ENCODE assay signal across 7 cellular contexts in genomic region chr11:46669606-46670243, GRCh38. TPM values are rescaled to one million over a fixed set of nuclear protein-coding genes. Genes with fewer than 3 reads are reported as not detected.
A peak's percentile ranks its signal among the peaks of the same experiment; 100 is the strongest.
DNase-seq lines count a peak whose midpoint lies in the region; ATAC-seq and TF ChIP-seq lines count a peak whose summit lies in the region.
"Had no signal": no experiment of that assay in that cellular context is flagged by ENCODE, and none has a peak within 500 bp of the region (broad histone marks: within the 10 kb centered on the region; RNA-seq: fewer than 3 reads in every experiment).

No MANE protein-coding gene starts in this region.

- no peak for TF ChIP-seq CTCF in CD8-positive, alpha-beta T cell (IDR thresholded peaks at IDR 0.05)
- TF ChIP-seq CTCF in foreskin keratinocyte (conservative IDR thresholded peaks at IDR 0.05) = peak; percentile 64
- no peak for TF ChIP-seq CTCF in ovary (IDR thresholded peaks at IDR 0.05)

- intact Hi-C loops in CD8-positive, alpha-beta T cell (cut with DNase I, micrococcal nuclease) = no loop called here
- intact Hi-C loops in ovary (cut with DNase I) = no loop called here

- DNase-seq in CD8-positive, alpha-beta T cell = no peak
- peak; percentile 55 for DNase-seq in NCI-H69 (lab: John Stamatoyannopoulos, UW)
- DNase-seq in foreskin keratinocyte = no peak
- no peak for DNase-seq in ovary
- no peak for DNase-seq in AG08396 (ENCODE audit: low spot score)
- DNase-seq: activated CD8-positive, alpha-beta memory T cell treated with anti-CD3 and anti-CD28 coated beads, Interleukin-2, amount 50 U/mL, for 4 hours had no signal

- peaks cover 35% of the 10 kb centered on the region for H3K36me3 ChIP-seq in CD8-positive, alpha-beta T cell (ENCODE audit: insufficient read depth, low read length)
- H3K36me3 ChIP-seq in ovary = no peaks in the 10 kb centered on the region

- ATAC-seq in CD8-positive, alpha-beta T cell = no peak
- ATAC-seq in foreskin keratinocyte (peak; percentile 35), HG03159 (IDR thresholded peaks at IDR 0.05; ENCODE audit: unreplicated experiment) (no peak)

- TF ChIP-seq EP300 in ovary (IDR thresholded peaks at IDR 0.05) = no peak

- H3K27ac ChIP-seq in CD8-positive, alpha-beta T cell (ENCODE audit: low read depth, low read length) = no peak overlapping the region
- no peak overlapping the region for H3K27ac ChIP-seq in foreskin keratinocyte
- no peak overlapping the region for H3K27ac ChIP-seq in ovary

- no peak overlapping the region for H3K4me3 ChIP-seq in CD8-positive, alpha-beta T cell (ENCODE audit: low read depth, low read length)
- H3K4me3 ChIP-seq in ovary = no peak overlapping the region

- H3K9me3 Mint-ChIP-seq in CD8-positive, alpha-beta T cell = no peaks in the 10 kb centered on the region

- POLR2A ChIA-PET in CD8-positive, alpha-beta T cell (lab: Charles Lee) = no interaction called here

- peaks cover 78% of the 10 kb centered on the region for H3K36me3 Mint-ChIP-seq in CD8-positive, alpha-beta T cell

- H3K9me3 ChIP-seq in CD8-positive, alpha-beta T cell (ENCODE audit: low read length) = no peaks in the 10 kb centered on the region
- no peaks in the 10 kb centered on the region for H3K9me3 ChIP-seq in ovary

- CTCF ChIA-PET in CD8-positive, alpha-beta T cell (lab: Charles Lee) = interaction anchor here (0.8 to 6.9 kb wide), 7 partner anchors 10 to 303 kb away, joined by 3 to 43 read pairs (median 3); partner anchors contain the start of genes ARHGAP1 and ZNF408

- H3K4me1 ChIP-seq in CD8-positive, alpha-beta T cell (ENCODE audit: insufficient read depth, low read length) = peaks cover 58% of the 10 kb centered on the region
- H3K4me1 ChIP-seq in foreskin keratinocyte (no peaks in the 10 kb centered on the region), ovary (ENCODE audit: insufficient read depth) (peaks cover 10% of the 10 kb centered on the region)

- H3K4me3 Mint-ChIP-seq in CD8-positive, alpha-beta T cell = peak overlapping the region; percentile 15

- no peaks in the 10 kb centered on the region for H3K27me3 Mint-ChIP-seq in CD8-positive, alpha-beta T cell (ENCODE audit: low read depth)

- peak overlapping the region; percentile 77 for H3K27ac Mint-ChIP-seq in CD8-positive, alpha-beta T cell

- no peaks in the 10 kb centered on the region for H3K27me3 ChIP-seq in CD8-positive, alpha-beta T cell (ENCODE audit: insufficient read depth, low read length)
- no peaks in the 10 kb centered on the region for H3K27me3 ChIP-seq in foreskin keratinocyte
- no peaks in the 10 kb centered on the region for H3K27me3 ChIP-seq in ovary

- WGBS in ovary, 3 donors = 86 to 89% (median 88%) methylated on average over 4 of the region's 4 CpGs

- TF ChIP-seq POLR2A in ovary (IDR thresholded peaks at IDR 0.05) = no peak

- H3K4me1 Mint-ChIP-seq in CD8-positive, alpha-beta T cell (ENCODE audit: low read depth) = peaks cover 54% of the 10 kb centered on the region

RNA-seq across cellular contexts. Expression of gene ARHGAP1, which starts 30.7 kb away (rescaled TPM):
- total RNA-seq in CD8-positive, alpha-beta T cell = 10 to 100 TPM; 33.4 to 36.9 TPM
- 53.5 and 55.5 TPM in 2 replicates for total RNA-seq in foreskin keratinocyte
- 42.3 and 43.4 TPM in 2 replicates for polyA plus RNA-seq in foreskin keratinocyte
- 10 to 100 TPM; 24.1 to 95.9 (median 74.9) TPM for total RNA-seq in ovary
- polyA plus RNA-seq in ovary = 10 to 100 TPM; 36.2 to 50.7 TPM

RNA-seq across cellular contexts. Expression of gene ZNF408, which starts 31.1 kb away (rescaled TPM):
- 10 to 100 TPM; 24.0 to 24.3 TPM for total RNA-seq in CD8-positive, alpha-beta T cell
- total RNA-seq in foreskin keratinocyte = 9.5 and 10.0 TPM in 2 replicates
- polyA plus RNA-seq in foreskin keratinocyte = 9.5 and 10.9 TPM in 2 replicates
- total RNA-seq in ovary = 10 to 100 TPM in 1 of 7 donors, 1 to 10 TPM in 6; 4.7 to 11.6 (median 7.8) TPM
- 1 to 10 TPM; 1.4 to 8.0 TPM for polyA plus RNA-seq in ovary

RNA-seq across cellular contexts. Expression of gene F2, which starts 49.3 kb away (rescaled TPM):
- total RNA-seq in CD8-positive, alpha-beta T cell = not detected
- total RNA-seq in foreskin keratinocyte = not detected in 2 replicates
- 0.03 TPM in 1 of 2 replicates, not detected in the other for polyA plus RNA-seq in foreskin keratinocyte
- under 1 TPM in 4 of 7 donors, not detected in 3; 0.12 to 1.00 (median 0.37) TPM for total RNA-seq in ovary
- under 1 TPM; 0.10 to 0.30 TPM for polyA plus RNA-seq in ovary

RNA-seq across cellular contexts. Expression of gene ATG13, which starts 52.4 kb away (rescaled TPM):
- total RNA-seq in CD8-positive, alpha-beta T cell = 100 to 1,000 TPM; 117 to 137 TPM
- total RNA-seq in foreskin keratinocyte (31.5 and 36.4 TPM in 2 replicates), ovary (10 to 100 TPM; 41.8 to 60.1 (median 54.5) TPM)
- polyA plus RNA-seq in foreskin keratinocyte (32.1 and 38.1 TPM in 2 replicates), ovary (100 to 1,000 TPM in 1 of 2 donors, 10 to 100 TPM in 1; 37.2 to 119 TPM)

RNA-seq across cellular contexts. Expression of gene HARBI1, which starts 52.7 kb away (rescaled TPM):
- total RNA-seq in CD8-positive, alpha-beta T cell = 10 to 100 TPM; 18.1 to 19.1 TPM
- total RNA-seq in foreskin keratinocyte = 4.8 and 5.0 TPM in 2 replicates
- polyA plus RNA-seq in foreskin keratinocyte = 3.5 TPM in 2 replicates
- 1 to 10 TPM; 1.4 to 4.9 (median 3.2) TPM for total RNA-seq in ovary
- polyA plus RNA-seq in ovary = 1 to 10 TPM; 1.3 to 2.2 TPM
